In the genomic region with DNA sequence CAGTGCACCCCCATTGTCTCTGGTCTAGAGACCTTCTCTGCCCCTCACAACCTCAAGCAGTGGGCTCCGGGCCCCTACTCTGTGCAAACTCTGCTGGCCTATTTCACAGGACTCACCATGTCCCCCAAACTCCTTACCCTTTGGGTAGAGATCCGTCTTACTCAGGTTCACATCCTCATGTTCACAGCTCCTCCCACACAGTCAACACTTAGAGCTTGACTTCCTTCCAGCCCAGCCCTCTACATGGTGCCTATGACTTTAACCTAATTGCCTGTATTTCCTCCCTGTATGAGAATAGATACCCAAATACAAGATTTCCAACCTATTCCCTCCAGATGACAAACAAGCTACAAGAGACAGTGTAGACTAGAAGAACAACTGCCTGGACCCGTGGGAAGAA, we compare ENCODE assay signal across 12 cellular contexts.
DNase-seq lines count a peak whose midpoint lies in the region; ATAC-seq and TF ChIP-seq lines count a peak whose summit lies in the region.
"Had no signal": no experiment of that assay in that cellular context is flagged by ENCODE, and none has a peak within 500 bp of the region (broad histone marks: within the 10 kb centered on the region; RNA-seq: fewer than 3 reads in every experiment).

No MANE protein-coding gene starts in this region.

- peaks cover 3% of the 10 kb centered on the region for H3K9me3 Mint-ChIP-seq in activated naive CD4-positive, alpha-beta T cell treated with anti-CD3 and anti-CD28 coated beads for 36 hours
- H3K9me3 Mint-ChIP-seq in endodermal cell, result no peaks in the 10 kb centered on the region
- H3K9me3 Mint-ChIP-seq in stimulated activated naive CD8-positive, alpha-beta T cell treated with anti-CD3 and anti-CD28 coated beads, Interleukin-15, amount 100 ng/mL, for 72 hours, result no peaks in the 10 kb centered on the region

- no peaks in the 10 kb centered on the region for H3K4me1 ChIP-seq in endodermal cell (ENCODE audit: control insufficient read depth, insufficient read depth, low read length)

- no peak overlapping the region for H3K27ac ChIP-seq in endodermal cell (ENCODE audit: low read depth, low read length)

- no peak overlapping the region for H3K4me3 Mint-ChIP-seq in activated naive CD4-positive, alpha-beta T cell treated with anti-CD3 and anti-CD28 coated beads for 36 hours
- no peak overlapping the region for H3K4me3 Mint-ChIP-seq in endodermal cell
- H3K4me3 Mint-ChIP-seq in stimulated activated naive CD8-positive, alpha-beta T cell treated with anti-CD3 and anti-CD28 coated beads, Interleukin-15, amount 100 ng/mL, for 72 hours, result no peak overlapping the region

- WGBS in endodermal cell (ENCODE audit: insufficient coverage in 1 of 2, insufficient read length in 1 of 2), 2 experiments, result 91 to 97% methylated on average over 3 of the region's 3 CpGs

- intact Hi-C loops in activated naive CD4-positive, alpha-beta T cell treated with anti-CD3 and anti-CD28 coated beads for 36 hours (cut with micrococcal nuclease), result no loop called here

- H3K36me3 Mint-ChIP-seq in activated naive CD4-positive, alpha-beta T cell treated with anti-CD3 and anti-CD28 coated beads for 36 hours (ENCODE audit: low read depth), result no peaks in the 10 kb centered on the region
- no peaks in the 10 kb centered on the region for H3K36me3 Mint-ChIP-seq in endodermal cell (ENCODE audit: low read depth)

- TF ChIP-seq CTCF in endodermal cell (conservative IDR thresholded peaks at IDR 0.05), result no peak

- no peaks in the 10 kb centered on the region for H3K27me3 Mint-ChIP-seq in activated naive CD4-positive, alpha-beta T cell treated with anti-CD3 and anti-CD28 coated beads for 36 hours (ENCODE audit: low read depth)
- H3K27me3 Mint-ChIP-seq in endodermal cell (ENCODE audit: insufficient read depth), result peaks cover 10% of the 10 kb centered on the region
- no peaks in the 10 kb centered on the region for H3K27me3 Mint-ChIP-seq in stimulated activated naive CD8-positive, alpha-beta T cell treated with anti-CD3 and anti-CD28 coated beads, Interleukin-15, amount 100 ng/mL, for 72 hours

- no peaks in the 10 kb centered on the region for H3K27me3 ChIP-seq in endodermal cell (ENCODE audit: control insufficient read depth, insufficient read depth, low read length, poor library complexity, severe bottlenecking)
- H3K27me3 ChIP-seq: foreskin keratinocyte had no signal

- ATAC-seq in stimulated activated naive CD8-positive, alpha-beta T cell treated with anti-CD3 and anti-CD28 coated beads, Interleukin-15, amount 100 ng/mL, for 72 hours, result peak; percentile 82
- no peak for ATAC-seq in HG03342 (IDR thresholded peaks at IDR 0.05; ENCODE audit: unreplicated experiment)

- H3K9me3 ChIP-seq in endodermal cell (ENCODE audit: control insufficient read depth, low read length), result no peaks in the 10 kb centered on the region

- H3K4me3 ChIP-seq in endodermal cell (ENCODE audit: low read length), result no peak overlapping the region

- DNase-seq in activated naive CD4-positive, alpha-beta T cell treated with anti-CD3 and anti-CD28 coated beads for 36 hours, result peak; percentile 64
- DNase-seq in activated naive CD4-positive, alpha-beta T cell treated with anti-CD3 and anti-CD28 coated beads, Interleukin-2, amount 50 U/mL, for 16 hours, result no peak
- DNase-seq in MV-4-11 (lab: John Stamatoyannopoulos, UW), result peak; percentile 26
- DNase-seq in endodermal cell, result peak; percentile 32
- DNase-seq in stimulated activated naive CD8-positive, alpha-beta T cell treated with anti-CD3 and anti-CD28 coated beads, Interleukin-15, amount 100 ng/mL, for 72 hours, result no peak
- DNase-seq in DMS153 (lab: John Stamatoyannopoulos, UW), result no peak
- DNase-seq in NCI-H526 treated with DMSO at 0.1 percent for 48 hours (lab: John Stamatoyannopoulos, UW), result no peak
- DNase-seq: activated CD4-positive, alpha-beta T cell treated with anti-CD3 and anti-CD28 coated beads, Interleukin-2, amount 50 U/mL, for 1 hour; anterior cingulate cortex; stimulated activated CD4-positive, alpha-beta T cell treated with anti-CD3 and anti-CD28 coated beads, Interleukin-2, amount 100 ng/mL, for 24 hours had no signal

- peaks cover 34% of the 10 kb centered on the region for H3K4me1 Mint-ChIP-seq in activated naive CD4-positive, alpha-beta T cell treated with anti-CD3 and anti-CD28 coated beads for 36 hours (ENCODE audit: low read depth)
- H3K4me1 Mint-ChIP-seq in endodermal cell, result peaks cover 10% of the 10 kb centered on the region
- peaks cover 34% of the 10 kb centered on the region for H3K4me1 Mint-ChIP-seq in stimulated activated naive CD8-positive, alpha-beta T cell treated with anti-CD3 and anti-CD28 coated beads, Interleukin-15, amount 100 ng/mL, for 72 hours

- H3K36me3 ChIP-seq in endodermal cell (ENCODE audit: control insufficient read depth, insufficient read depth, low read length), result no peaks in the 10 kb centered on the region

- CTCF ChIA-PET in activated naive CD4-positive, alpha-beta T cell treated with anti-CD3 and anti-CD28 coated beads for 36 hours (lab: Charles Lee), result interaction anchor here (0.6 to 1.2 kb wide), 5 partner anchors 11 to 552 kb away, joined by 3 to 4 read pairs (median 3); no protein-coding TSS in a partner anchor

- peak overlapping the region; percentile 11 for H3K27ac Mint-ChIP-seq in activated naive CD4-positive, alpha-beta T cell treated with anti-CD3 and anti-CD28 coated beads for 36 hours
- no peak overlapping the region for H3K27ac Mint-ChIP-seq in endodermal cell
- no peak overlapping the region for H3K27ac Mint-ChIP-seq in stimulated activated naive CD8-positive, alpha-beta T cell treated with anti-CD3 and anti-CD28 coated beads, Interleukin-15, amount 100 ng/mL, for 72 hours

- H3K9ac ChIP-seq in endodermal cell (ENCODE audit: extremely low read depth, low read length, poor library complexity, severe bottlenecking), result no peak overlapping the region

Comparison
In these comparisons a context has a peak if more than half of its experiments do, and no peak if none do; other contexts are left out.
1. DNase-seq: peak in activated naive CD4-positive, alpha-beta T cell treated with anti-CD3 and anti-CD28 coated beads for 36 hours (single experiment), MV-4-11 (single experiment) and endodermal cell (single experiment); none in activated naive CD4-positive, alpha-beta T cell treated with anti-CD3 and anti-CD28 coated beads, Interleukin-2, amount 50 U/mL, for 16 hours (single experiment), stimulated activated naive CD8-positive, alpha-beta T cell treated with anti-CD3 and anti-CD28 coated beads, Interleukin-15, amount 100 ng/mL, for 72 hours (0 of 2), DMS153 (single experiment) and NCI-H526 treated with DMSO at 0.1 percent for 48 hours (single experiment).